ENCODE assay signal across 20 cellular contexts in the genomic region with DNA sequence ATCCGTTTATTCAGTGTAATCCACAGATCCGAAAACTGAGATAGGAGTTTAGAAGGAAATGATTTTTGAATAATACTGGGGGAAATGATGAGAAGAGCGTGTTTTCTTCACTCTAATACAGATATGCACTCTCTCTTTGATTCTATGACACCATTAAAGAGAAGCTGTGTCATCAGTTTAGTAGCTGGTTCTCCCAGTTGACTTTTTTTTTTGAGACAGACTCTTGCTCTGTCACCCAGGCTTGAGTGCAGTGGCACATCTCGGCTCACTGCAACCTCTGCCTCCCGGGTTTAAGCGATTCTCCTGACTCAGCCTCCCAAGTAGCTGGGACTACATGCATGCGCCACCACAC. TPM values are rescaled to one million over a fixed set of nuclear protein-coding genes. Genes with fewer than 3 reads are reported as not detected.
DNase-seq lines count a peak whose midpoint lies in the region; ATAC-seq and TF ChIP-seq lines count a peak whose summit lies in the region.
"Had no signal": no experiment of that assay in that cellular context is flagged by ENCODE, and none has a peak within 500 bp of the region (broad histone marks: within the 10 kb centered on the region; RNA-seq: fewer than 3 reads in every experiment).

No MANE protein-coding gene starts in this region.

- no peak for TF ChIP-seq POLR2A in IMR-90 (IDR thresholded peaks at IDR 0.05; ENCODE audit: low read depth, low read length)

- H2BK12ac ChIP-seq in mesenchymal stem cell (ENCODE audit: low read length in 2 of 2), result no peak overlapping the region

- peaks cover 40% of the 10 kb centered on the region for H3K4me1 Mint-ChIP-seq in chondrocyte (ENCODE audit: low read depth)
- H3K4me1 Mint-ChIP-seq: activated CD4-positive, alpha-beta T cell treated with anti-CD3 and anti-CD28 coated beads, Interleukin-2, amount 10 ng/mL, durations not matched to agents 24 days and 14 days had no signal

- H3K14ac ChIP-seq in IMR-90 (replicated peaks; ENCODE audit: low read depth, low read length) (peak overlapping the region; percentile 12; the same call in 1 of the 2 replicates), mesenchymal stem cell (ENCODE audit: low read length in 2 of 2) (no peak overlapping the region)

- H3K4me3 Mint-ChIP-seq in chondrocyte (ENCODE audit: unreplicated experiment), result no peak overlapping the region
- H3K4me3 Mint-ChIP-seq: activated CD4-positive, alpha-beta T cell treated with anti-CD3 and anti-CD28 coated beads, Interleukin-2, amount 10 ng/mL, durations not matched to agents 24 days and 14 days; neural progenitor cell had no signal

- H3K27me3 ChIP-seq in IMR-90 (ENCODE audit: control insufficient read depth, insufficient read depth, low read length) (no peaks in the 10 kb centered on the region), mesenchymal stem cell (ENCODE audit: control insufficient read depth in 1 of 2, insufficient read depth in 1 of 2, low read length in 2 of 2) (peaks cover 0 to 5% of the 10 kb centered on the region in 2 experiments), upper lobe of right lung (no peaks in the 10 kb centered on the region)
- H3K27me3 ChIP-seq: BE2C, neural progenitor cell, right atrium auricular region had no signal

- H3K79me1 ChIP-seq in IMR-90 (ENCODE audit: low read depth in 1 of 2, low read length in 2 of 2), result no peaks in the 10 kb centered on the region
- H3K79me1 ChIP-seq in mesenchymal stem cell (replicated peaks; ENCODE audit: low read length, poor library complexity, severe bottlenecking), result no peaks in the 10 kb centered on the region

- H3K9me3 Mint-ChIP-seq in chondrocyte (ENCODE audit: low read depth), result no peaks in the 10 kb centered on the region
- H3K9me3 Mint-ChIP-seq: activated CD4-positive, alpha-beta T cell treated with anti-CD3 and anti-CD28 coated beads, Interleukin-2, amount 10 ng/mL, durations not matched to agents 24 days and 14 days; neural progenitor cell had no signal

- H2AK9ac ChIP-seq in IMR-90 (replicated peaks; ENCODE audit: low read depth, low read length, poor library complexity), result no peak overlapping the region

- peaks cover 9% of the 10 kb centered on the region; the same call in 1 of the 2 replicates for H4K20me1 ChIP-seq in IMR-90 (ENCODE audit: insufficient read depth, low read length)

- H2BK5ac ChIP-seq in IMR-90 (ENCODE audit: low read depth, low read length, poor library complexity, severe bottlenecking) (peak overlapping the region; percentile 69), mesenchymal stem cell (ENCODE audit: low read depth, low read length, poor library complexity, severe bottlenecking) (no peak overlapping the region)

- in situ Hi-C loops in IMR-90 (cut with MboI; ENCODE audit: low sequenced_read_pairs), result no loop called here

- peak overlapping the region; percentile 44 for H3K56ac ChIP-seq in IMR-90 (ENCODE audit: extremely low read depth, insufficient read depth, low read length)

- no peaks in the 10 kb centered on the region for H3K36me3 Mint-ChIP-seq in chondrocyte (ENCODE audit: low read depth)
- H3K36me3 Mint-ChIP-seq: neural progenitor cell had no signal

- TF ChIP-seq CTCF in IMR-90 (conservative IDR thresholded peaks at IDR 0.05; ENCODE audit: low read depth, low read length) (no peak), chondrocyte (IDR thresholded peaks at IDR 0.05) (no peak), upper lobe of right lung (IDR thresholded peaks at IDR 0.05) (no peak)

- no CpG with 5 or more reads among the region's 7 CpGs for WGBS in IMR-90 (ENCODE audit: extremely low coverage in 2 of 2, insufficient read length in 1 of 2), 2 experiments
- 62% methylated on average over 6 of the region's 7 CpGs for WGBS in mesenchymal stem cell

- DNase-seq in IMR-90, result no peak
- DNase-seq in chondrocyte (ENCODE audit: low spot score), result no peak
- DNase-seq in mesenchymal stem cell, result peak; percentile 30
- no peak for DNase-seq in upper lobe of right lung
- DNase-seq in occipital lobe (lab: John Stamatoyannopoulos, UW), result no peak
- DNase-seq: activated CD4-positive, alpha-beta T cell treated with anti-CD3 and anti-CD28 coated beads, Interleukin-2, amount 10 ng/mL, durations not matched to agents 24 days and 14 days; activated CD8-positive, alpha-beta memory T cell treated with anti-CD3 and anti-CD28 coated beads, Interleukin-2, amount 50 U/mL, for 4 hours; activated gamma-delta T cell; amniotic stem cell; BE2C; Calu3; hypothalamus; kidney glomerular epithelial cell; NCI-H2081; NCI-H510A treated with DMSO at 0.1 percent for 48 hours; stimulated activated naive CD8-positive, alpha-beta T cell treated with anti-CD3 and anti-CD28 coated beads, Interleukin-15, Interleukin-2, amounts not matched to agents 100 U/mL and 50 U/mL, for 24 hours had no signal

- ATAC-seq in IMR-90 (ENCODE audit: low read depth), result no peak
- ATAC-seq in upper lobe of right lung, result no peak
- ATAC-seq in GM18868 (IDR thresholded peaks at IDR 0.05; ENCODE audit: unreplicated experiment), result no peak
- no peak for ATAC-seq in HG02763 (IDR thresholded peaks at IDR 0.05; ENCODE audit: unreplicated experiment)
- ATAC-seq: stimulated activated naive CD8-positive, alpha-beta T cell treated with anti-CD3 and anti-CD28 coated beads, Interleukin-15, Interleukin-2, amounts not matched to agents 100 U/mL and 50 U/mL, for 24 hours had no signal

- H3K9ac ChIP-seq in IMR-90 (ENCODE audit: low read depth, low read length) (no peak overlapping the region), mesenchymal stem cell (ENCODE audit: low read length) (peak overlapping the region; percentile 36)
- H3K9ac ChIP-seq: neural progenitor cell had no signal

- H3K27ac Mint-ChIP-seq in chondrocyte (ENCODE audit: unreplicated experiment), result peak overlapping the region; percentile 89
- H3K27ac Mint-ChIP-seq: activated CD4-positive, alpha-beta T cell treated with anti-CD3 and anti-CD28 coated beads, Interleukin-2, amount 10 ng/mL, durations not matched to agents 24 days and 14 days; neural progenitor cell had no signal

- H2BK15ac ChIP-seq in IMR-90 (ENCODE audit: low read depth, low read length) (no peak overlapping the region; the same call in 2 of the 3 replicates), mesenchymal stem cell (ENCODE audit: low read depth, poor library complexity, severe bottlenecking) (no peak overlapping the region)

- POLR2A ChIA-PET in IMR-90 (lab: Charles Lee; ENCODE audit: unreplicated experiment), result interaction anchor here (1.0 kb wide), 1 partner anchor 13 kb away, joined by 3 read pairs; no protein-coding TSS in a partner anchor

- H3K4ac ChIP-seq in IMR-90 (ENCODE audit: low read depth, low read length) (peak overlapping the region; percentile 76), mesenchymal stem cell (ENCODE audit: low read depth in 1 of 2, low read length in 2 of 2) (no peak overlapping the region)

- dilution Hi-C loops in IMR-90 (cut with HindIII; ENCODE audit: low sequenced_read_pairs, unreplicated experiment), result no loop called here

- TF ChIP-seq RAD21 in IMR-90 (IDR thresholded peaks at IDR 0.05; ENCODE audit: low read length), result no peak

- H3K4me2 ChIP-seq in IMR-90 (ENCODE audit: low read depth, low read length) (no peak overlapping the region), mesenchymal stem cell (ENCODE audit: low read length, poor library complexity, severe bottlenecking) (no peak overlapping the region)
- H3K4me2 ChIP-seq: neural progenitor cell had no signal

- H3K27me3 Mint-ChIP-seq in chondrocyte (ENCODE audit: low read depth), result peaks cover 2% of the 10 kb centered on the region

- CTCF ChIA-PET in IMR-90 (lab: Yijun Ruan, JAX), result interaction anchor here (0.6 kb wide), 1 partner anchor 47 kb away, joined by 3 read pairs; no protein-coding TSS in a partner anchor

- H2BK120ac ChIP-seq in IMR-90 (ENCODE audit: low read depth, low read length) (peak overlapping the region; percentile 72), mesenchymal stem cell (ENCODE audit: low read depth, low read length) (no peak overlapping the region)

- H3K36me3 ChIP-seq in IMR-90 (ENCODE audit: control insufficient read depth, insufficient read depth, low read length), result no peaks in the 10 kb centered on the region
- no peaks in the 10 kb centered on the region for H3K36me3 ChIP-seq in mesenchymal stem cell (ENCODE audit: control insufficient read depth in 1 of 2, insufficient read depth in 2 of 2, low read depth in 1 of 2, low read length in 2 of 2)
- no peaks in the 10 kb centered on the region for H3K36me3 ChIP-seq in upper lobe of right lung
- H3K36me3 ChIP-seq: BE2C, neural progenitor cell, right atrium auricular region had no signal

- peaks cover 18% of the 10 kb centered on the region for H3K4me1 ChIP-seq in IMR-90 (ENCODE audit: control insufficient read depth, insufficient read depth, low read length)
- H3K4me1 ChIP-seq in mesenchymal stem cell (ENCODE audit: control insufficient read depth, insufficient read depth, low read depth, low read length), result peaks cover 24% of the 10 kb centered on the region
- H3K4me1 ChIP-seq in upper lobe of right lung, result peaks cover 37% of the 10 kb centered on the region

- peak overlapping the region; percentile 63 for H2BK20ac ChIP-seq in IMR-90 (ENCODE audit: low read depth, low read length)

- H2AK5ac ChIP-seq in IMR-90 (ENCODE audit: low read depth, low read length) (no peak overlapping the region), mesenchymal stem cell (ENCODE audit: low read length, severe bottlenecking) (no peak overlapping the region)

- H3K23ac ChIP-seq in IMR-90 (ENCODE audit: low read depth, low read length) (peak overlapping the region; percentile 73), mesenchymal stem cell (ENCODE audit: low read length in 2 of 2) (no peak overlapping the region)

- no peak overlapping the region for H4K91ac ChIP-seq in IMR-90 (ENCODE audit: insufficient read depth, low read depth, low read length)
- no peak overlapping the region for H4K91ac ChIP-seq in mesenchymal stem cell (ENCODE audit: low read length)

- peak overlapping the region; percentile 55 for H4K5ac ChIP-seq in IMR-90 (ENCODE audit: low read depth, low read length)

- peaks cover 14% of the 10 kb centered on the region for H3K9me1 ChIP-seq in IMR-90 (ENCODE audit: insufficient read depth, low read length)

- intact Hi-C loops in IMR-90 (cut with micrococcal nuclease) (loop anchor here (2.0 kb wide), 2 partner anchors 50 to 60 kb away; a partner anchor contains a TSS), upper lobe of right lung (cut with DNase I) (no loop called here)

- H3K4me3 ChIP-seq in IMR-90 (ENCODE audit: insufficient read depth, low read depth, low read length) (no peak overlapping the region), mesenchymal stem cell (ENCODE audit: insufficient read depth in 1 of 2, low read depth in 1 of 2, low read length in 2 of 2) (no peak overlapping the region), upper lobe of right lung (no peak overlapping the region)
- H3K4me3 ChIP-seq: neural progenitor cell, right atrium auricular region had no signal

- H2AFZ ChIP-seq in IMR-90 (replicated peaks; ENCODE audit: low read length, poor library complexity) (no peak overlapping the region), mesenchymal stem cell (ENCODE audit: low read depth, low read length) (no peak overlapping the region)
- H2AFZ ChIP-seq: neural progenitor cell had no signal

- BruUV-seq in IMR-90 (replicated peaks; lab: Mats Ljungman, UMichigan), result no TSS peak

- H4K8ac ChIP-seq in IMR-90 (ENCODE audit: low read depth in 2 of 2, low read length in 2 of 2), result peak overlapping the region in 1 of 2 experiments; percentile 84; a peak in 2 of 4 replicates
- H4K8ac ChIP-seq in mesenchymal stem cell (ENCODE audit: low read length), result no peak overlapping the region

- H3K27ac ChIP-seq in IMR-90 (ENCODE audit: insufficient read depth, low read length) (peak overlapping the region; percentile 75), mesenchymal stem cell (ENCODE audit: low read length, poor library complexity, severe bottlenecking) (peak overlapping the region; percentile 59), upper lobe of right lung (peak overlapping the region; percentile 24)
- H3K27ac ChIP-seq: neural progenitor cell had no signal

- H3K18ac ChIP-seq in IMR-90 (ENCODE audit: low read depth, low read length), result peak overlapping the region; percentile 55
- no peak overlapping the region for H3K18ac ChIP-seq in mesenchymal stem cell (ENCODE audit: low read depth in 1 of 2, low read length in 2 of 2)

- H3K9me3 ChIP-seq in IMR-90 (ENCODE audit: control insufficient read depth, insufficient read depth, low read length) (no peaks in the 10 kb centered on the region), mesenchymal stem cell (ENCODE audit: control insufficient read depth, low read length) (no peaks in the 10 kb centered on the region), upper lobe of right lung (no peaks in the 10 kb centered on the region)
- H3K9me3 ChIP-seq: BE2C, right atrium auricular region had no signal

RNA-seq across cellular contexts. Expression of a gene that starts 48.4 kb away (rescaled TPM):
- 34.4 and 42.3 TPM in 2 replicates for total RNA-seq in IMR-90 (2012; rRNA removed)
- polyA plus RNA-seq in IMR-90 (2012; rRNA removed), result 11.6 and 14.0 TPM in 2 replicates
- 10.6 and 11.1 TPM in 2 replicates for polyA plus RNA-seq in IMR-90 (2012; cell fraction: cytosol; rRNA removed)
- polyA plus RNA-seq in IMR-90 (2012; cell fraction: nucleus; rRNA removed; ENCODE audit: low replicate concordance), result 9.4 and 14.7 TPM in 2 replicates
- 36.4 to 61.0 TPM (median 39.6 TPM) in 3 replicates for total RNA-seq in chondrocyte
- 5.9 TPM for polyA plus RNA-seq in mesenchymal stem cell (2013, experiment 1 of 2)
- polyA plus RNA-seq in mesenchymal stem cell (2013, experiment 2 of 2), result 5.2 TPM
- 42.2 TPM for total RNA-seq in upper lobe of right lung
- total RNA-seq in occipital lobe, result 137 TPM

Comparison
In these comparisons a context has a peak if more than half of its experiments do, and no peak if none do; other contexts are left out.
1. H3K27ac ChIP-seq: peak in every context shown above with its lines; median percentile 75 in IMR-90; 59 in mesenchymal stem cell; 24 in upper lobe of right lung.